ENCODE assay signal across 25 cellular contexts in the genomic region with DNA sequence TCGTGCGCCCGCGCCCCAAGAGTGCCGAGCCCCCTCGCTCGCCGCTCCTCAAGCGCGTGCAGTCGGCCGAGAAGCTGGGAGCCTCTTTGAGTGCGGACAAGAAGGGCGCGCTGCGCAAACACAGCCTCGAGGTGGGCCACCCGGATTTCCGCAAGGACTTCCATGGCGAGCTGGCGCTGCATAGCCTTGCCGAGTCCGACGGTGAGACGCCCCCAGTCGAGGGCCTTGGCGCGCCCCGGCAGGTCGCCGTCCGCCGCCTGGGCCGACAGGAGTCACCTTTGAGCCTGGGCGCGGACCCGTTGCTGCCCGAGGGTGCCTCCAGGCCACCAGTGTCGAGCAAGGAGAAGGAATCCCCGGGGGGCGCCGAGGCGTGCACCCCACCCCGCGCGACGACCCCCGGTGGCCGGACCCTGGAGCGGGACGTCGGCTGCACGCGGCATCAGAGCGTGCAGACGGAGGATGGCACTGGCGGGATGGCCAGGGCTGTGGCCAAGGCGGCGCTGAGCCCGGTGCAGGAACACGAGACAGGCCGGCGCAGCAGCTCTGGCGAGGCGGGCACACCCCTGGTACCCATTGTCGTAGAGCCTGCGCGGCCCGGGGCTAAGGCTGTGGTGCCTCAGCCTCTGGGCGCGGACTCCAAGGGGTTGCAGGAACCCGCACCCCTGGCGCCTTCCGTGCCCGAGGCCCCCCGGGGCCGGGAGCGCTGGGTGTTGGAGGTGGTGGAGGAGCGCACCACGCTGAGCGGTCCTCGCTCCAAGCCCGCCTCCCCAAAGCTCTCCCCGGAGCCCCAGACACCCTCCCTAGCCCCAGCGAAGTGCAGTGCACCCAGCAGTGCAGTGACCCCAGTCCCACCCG. TPM values are rescaled to one million over a fixed set of nuclear protein-coding genes. Genes with fewer than 3 reads are reported as not detected.
DNase-seq lines count a peak whose midpoint lies in the region; ATAC-seq and TF ChIP-seq lines count a peak whose summit lies in the region.
"Had no signal": no experiment of that assay in that cellular context is flagged by ENCODE, and none has a peak within 500 bp of the region (broad histone marks: within the 10 kb centered on the region; RNA-seq: fewer than 3 reads in every experiment).

No MANE protein-coding gene starts in this region.

- TF ChIP-seq CTCF in PC-3 (conservative IDR thresholded peaks at IDR 0.05; ENCODE audit: low read depth, low read length) = no peak
- TF ChIP-seq CTCF in stomach (IDR thresholded peaks at IDR 0.05) = no peak

- H3K27me3 ChIP-seq in PC-3 (ENCODE audit: low read length) (no peaks in the 10 kb centered on the region), iPS-15b (ENCODE audit: control insufficient read depth, insufficient read depth, low read length) (no peaks in the 10 kb centered on the region), stomach (no peaks in the 10 kb centered on the region)
- H3K27me3 ChIP-seq: thyroid gland had no signal

- DNase-seq in DMS53 (lab: John Stamatoyannopoulos, UW) (peak; percentile 47), DMS53 treated with DMSO at 0.1 percent for 48 hours (lab: John Stamatoyannopoulos, UW; ENCODE audit: unreplicated experiment) (no peak), PC-3 (no peak), stomach (no peak), mesenteric fat pad (ENCODE audit: low spot score) (no peak), LoVo (ENCODE audit: low spot score) (no peak), NCI-H1417 treated with DMSO at 0.1 percent for 48 hours (lab: John Stamatoyannopoulos, UW) (no peak)
- DNase-seq: 8988T; activated CD8-positive, alpha-beta T cell treated with anti-CD3 and anti-CD28 coated beads for 36 hours; activated gamma-delta T cell treated with Interleukin-2 at 50 U/mL for 16 hours; activated T-cell treated with anti-CD3 and anti-CD28 coated beads for 4 hours; amniotic stem cell; NCI-H2107; NCI-H510A treated with DMSO at 0.1 percent for 48 hours; stimulated activated CD4-positive, alpha-beta T cell treated with anti-CD3 and anti-CD28 coated beads, Interleukin-1b, Interleukin-23, amount 100 ng/mL, for 48 hours; T1000 had no signal

- no peaks in the 10 kb centered on the region for H4K20me1 ChIP-seq in PC-3 (ENCODE audit: low read length)

- H2AFZ ChIP-seq in PC-3 (ENCODE audit: low read length) = no peak overlapping the region

- no peak overlapping the region for H3K27ac ChIP-seq in PC-3 (ENCODE audit: low read length)
- no peak overlapping the region for H3K27ac ChIP-seq in stomach
- H3K27ac ChIP-seq: thyroid gland had no signal

- no peaks in the 10 kb centered on the region for H3K9me2 ChIP-seq in PC-3 (replicated peaks; ENCODE audit: low read length)

- ATAC-seq in PC-3 = no peak
- ATAC-seq: HepG2 had no signal

- intact Hi-C loops in PC-3 (cut with micrococcal nuclease) (no loop called here), stomach (cut with DNase I; ENCODE audit: low total_unique reads) (no loop called here)

- H3K9ac ChIP-seq in PC-3 (ENCODE audit: low read length) (no peak overlapping the region), iPS-15b (ENCODE audit: low read depth, low read length) (no peak overlapping the region)

- no TSS peak for BruUV-seq in PC-3 (replicated peaks; lab: Mats Ljungman, UMichigan)

- H3K4me3 ChIP-seq in PC-3 (ENCODE audit: low read length) (no peak overlapping the region; the same call in 1 of the 2 replicates), iPS-15b (ENCODE audit: low read depth, low read length) (peak overlapping the region; percentile 26), stomach (peak overlapping the region; percentile 13 to 42 (median 30))
- H3K4me3 ChIP-seq: thyroid gland had no signal

- H3F3A ChIP-seq in PC-3 (ENCODE audit: low read length, unreplicated experiment) = no peaks in the 10 kb centered on the region

- CTCF ChIA-PET in PC-3 (lab: Charles Lee) = no interaction called here

- H3K36me3 ChIP-seq in PC-3 (ENCODE audit: low read depth, low read length) (no peaks in the 10 kb centered on the region), iPS-15b (ENCODE audit: control insufficient read depth, insufficient read depth, low read length) (peaks cover 11% of the 10 kb centered on the region), stomach (peaks cover 25 to 58% (median 53%) of the 10 kb centered on the region in 4 donors)

- no peak for TF ChIP-seq POLR2A in stomach (IDR thresholded peaks at IDR 0.05)

- H3K4me1 ChIP-seq in PC-3 (ENCODE audit: insufficient read depth, low read length) = peaks cover 6% of the 10 kb centered on the region; the same call in 1 of the 2 replicates
- no peaks in the 10 kb centered on the region for H3K4me1 ChIP-seq in iPS-15b (ENCODE audit: control insufficient read depth, insufficient read depth, low read length)
- peaks cover 0 to 13% (median 4%) of the 10 kb centered on the region in 4 donors for H3K4me1 ChIP-seq in stomach
- H3K4me1 ChIP-seq: thyroid gland had no signal

- no peaks in the 10 kb centered on the region for H3K79me2 ChIP-seq in PC-3 (ENCODE audit: low read length)

- 62 to 91% (median 83%) methylated on average over 44 to 86 of the region's 86 CpGs for WGBS in stomach, 5 donors

- no peak for TF ChIP-seq EP300 in stomach (IDR thresholded peaks at IDR 0.05)

- no peaks in the 10 kb centered on the region for H3K9me3 ChIP-seq in PC-3 (ENCODE audit: low read length)
- H3K9me3 ChIP-seq in iPS-15b (ENCODE audit: control insufficient read depth, insufficient read depth, low read length) = no peaks in the 10 kb centered on the region
- no peaks in the 10 kb centered on the region for H3K9me3 ChIP-seq in stomach
- H3K9me3 ChIP-seq: thyroid gland had no signal

- POLR2A ChIA-PET in PC-3 (lab: Charles Lee; ENCODE audit: unreplicated experiment) = no interaction called here

- H3K4me2 ChIP-seq in PC-3 (ENCODE audit: low read length) = peak overlapping the region; percentile 60

RNA-seq across cellular contexts. Expression of a gene that starts 7.1 kb away (rescaled TPM):
- total RNA-seq in PC-3 (2014; rRNA removed) (47.1 and 48.0 TPM in 2 replicates), stomach (10 to 100 TPM; 11.9 to 53.1 (median 30.4) TPM), mesenteric fat pad (28.9 TPM)
- 10 to 100 TPM in 2 of 3 donors, 1 to 10 TPM in 1; 9.0 to 26.2 (median 20.3) TPM for polyA plus RNA-seq in stomach

RNA-seq across cellular contexts. Expression of a gene that starts 12.9 kb away (rescaled TPM):
- not detected in 2 replicates for total RNA-seq in PC-3 (2014; rRNA removed)
- under 1 TPM in 1 of 5 donors, not detected in 4; 0.18 TPM for total RNA-seq in stomach
- polyA plus RNA-seq in stomach = under 1 TPM in 2 of 3 donors, not detected in 1; 0.05 to 0.19 TPM
- not detected for total RNA-seq in mesenteric fat pad
- total RNA-seq: Daoy, endothelial cell of umbilical vein, HepG2, progenitor cell of endocrine pancreas, thyroid gland had no signal
- polyA plus RNA-seq: endothelial cell of umbilical vein, HepG2, neural cell had no signal

RNA-seq across cellular contexts. Expression of a gene that starts 16.8 kb away (rescaled TPM):
- total RNA-seq in PC-3 (2014; rRNA removed) = 37.4 and 38.6 TPM in 2 replicates
- total RNA-seq in stomach = 10 to 100 TPM in 4 of 5 donors, not detected in 1; 17.5 to 30.8 (median 23.9) TPM
- polyA plus RNA-seq in stomach = 10 to 100 TPM; 21.6 to 26.6 (median 24.0) TPM
- 23.3 TPM for total RNA-seq in mesenteric fat pad

RNA-seq across cellular contexts. Expression of a gene that starts 35.8 kb away (rescaled TPM):
- 7.7 and 11.2 TPM in 2 replicates for total RNA-seq in PC-3 (2014; rRNA removed)
- total RNA-seq in stomach = 10 to 100 TPM in 1 of 5 donors, 1 to 10 TPM in 3, not detected in 1; 1.3 to 33.9 (median 5.9) TPM
- 1 to 10 TPM in 1 of 3 donors, under 1 TPM in 2; 0.43 to 1.1 (median 0.56) TPM for polyA plus RNA-seq in stomach
- total RNA-seq in mesenteric fat pad = 0.90 TPM

RNA-seq across cellular contexts. Expression of a gene that starts 39.7 kb away (rescaled TPM):
- 0.81 and 3.7 TPM in 2 replicates for total RNA-seq in PC-3 (2014; rRNA removed)
- total RNA-seq in stomach = not detected
- polyA plus RNA-seq in stomach = under 1 TPM in 1 of 3 donors, not detected in 2; 0.53 TPM
- not detected for total RNA-seq in mesenteric fat pad
- total RNA-seq: activated CD8-positive, alpha-beta T cell treated with anti-CD3 and anti-CD28 coated beads for 36 hours; Daoy; dermis microvascular lymphatic vessel endothelial cell; endothelial cell of umbilical vein; left lobe of liver; progenitor cell of endocrine pancreas; thyroid gland had no signal
- polyA plus RNA-seq: endothelial cell of umbilical vein, neural cell had no signal
